Comparison of ENCODE assay signal across 7 cellular contexts in the genomic region with DNA sequence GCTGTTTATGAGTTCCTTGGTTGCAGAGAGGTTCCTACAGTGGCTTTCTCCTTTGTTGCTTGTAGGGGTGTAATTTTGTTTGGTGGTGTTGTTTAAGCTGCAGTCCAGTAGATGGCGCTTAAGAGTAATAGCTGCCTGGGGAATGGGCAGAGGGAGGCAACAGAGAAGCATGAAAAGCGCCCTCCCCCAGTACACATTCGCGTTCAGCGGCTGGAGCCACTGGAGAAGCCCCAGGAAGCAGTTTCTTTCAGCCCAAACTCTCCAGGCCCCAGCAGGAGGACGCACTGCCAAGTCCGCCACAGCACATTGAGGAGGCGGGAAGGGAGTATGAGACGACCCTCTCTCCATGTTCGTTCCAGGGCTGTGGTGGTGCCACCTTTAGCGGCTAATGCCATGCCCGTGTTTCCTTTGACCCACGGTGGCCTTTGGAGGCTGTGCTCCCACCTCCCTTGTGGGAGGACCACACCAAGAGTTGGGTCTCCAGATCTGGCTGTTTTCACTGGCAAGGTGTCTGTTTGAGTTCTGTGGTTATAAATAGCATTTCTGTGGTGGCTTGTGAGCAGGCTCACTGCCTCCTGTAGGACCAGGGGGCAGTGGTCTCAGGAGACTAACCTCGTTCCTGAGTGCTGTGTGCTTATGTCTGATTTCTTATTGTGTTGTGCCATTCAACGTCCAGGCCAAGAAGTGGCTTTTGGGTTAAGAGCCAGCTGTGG.
DNase-seq lines count a peak whose midpoint lies in the region; ATAC-seq and TF ChIP-seq lines count a peak whose summit lies in the region.

No MANE protein-coding gene starts in this region.

- H3K27me3 ChIP-seq in Caco-2 (replicated peaks; ENCODE audit: control insufficient read depth, insufficient read depth, low read length) (no peaks in the 10 kb centered on the region), GM23338 (ENCODE audit: insufficient read depth) (no peaks in the 10 kb centered on the region), PC-9 (ENCODE audit: insufficient read depth, low read depth) (no peaks in the 10 kb centered on the region), dorsolateral prefrontal cortex (no peaks in the 10 kb centered on the region)

- no peaks in the 10 kb centered on the region for H4K20me1 ChIP-seq in GM23338 (replicated peaks; ENCODE audit: insufficient read depth)
- H4K20me1 ChIP-seq in PC-9 (ENCODE audit: insufficient read depth): no peaks in the 10 kb centered on the region

- no TSS peak for BruUV-seq in Caco-2 (replicated peaks; lab: Mats Ljungman, UMichigan)
- BruUV-seq in PC-9 (replicated peaks; lab: Mats Ljungman, UMichigan): no TSS peak

- H3K9me2 ChIP-seq in GM23338 (ENCODE audit: insufficient read depth) (no peaks in the 10 kb centered on the region), PC-9 (ENCODE audit: insufficient read depth) (no peaks in the 10 kb centered on the region)

- no peak overlapping the region for H3K4me3 Mint-ChIP-seq in Caco-2 (ENCODE audit: unreplicated experiment)
- H3K4me3 Mint-ChIP-seq in GM23338: no peak overlapping the region
- no peak overlapping the region for H3K4me3 Mint-ChIP-seq in mesothelial cell of epicardium

- H3K27ac Mint-ChIP-seq in Caco-2 (ENCODE audit: unreplicated experiment) (no peak overlapping the region), GM23338 (no peak overlapping the region; the same call in 1 of the 2 replicates), mesothelial cell of epicardium (peak overlapping the region; percentile 37)

- H3K27ac ChIP-seq in GM23338 (ENCODE audit: low read depth) (no peak overlapping the region), PC-9 (no peak overlapping the region), dorsolateral prefrontal cortex (no peak overlapping the region)

- H3K9me3 ChIP-seq in Caco-2 (no peaks in the 10 kb centered on the region), PC-9 (ENCODE audit: insufficient read depth, low read depth) (no peaks in the 10 kb centered on the region)

- POLR2A ChIA-PET in Caco-2 (lab: Charles Lee): no interaction called here
- POLR2A ChIA-PET in PC-9 (lab: Charles Lee; ENCODE audit: unreplicated experiment): no interaction called here

- H3K79me2 ChIP-seq in GM23338 (replicated peaks; ENCODE audit: insufficient read depth) (no peaks in the 10 kb centered on the region), PC-9 (ENCODE audit: low read depth) (no peaks in the 10 kb centered on the region)

- no peaks in the 10 kb centered on the region for H3F3A ChIP-seq in GM23338 (replicated peaks; ENCODE audit: low read depth)
- H3F3A ChIP-seq in PC-9 (ENCODE audit: insufficient read depth, low read depth): no peaks in the 10 kb centered on the region

- TF ChIP-seq CTCF in Caco-2 (IDR thresholded peaks at IDR 0.05; ENCODE audit: insufficient read depth in 1 of 2, low read depth in 1 of 2, low read length in 1 of 2, severe bottlenecking in 1 of 2, unreplicated experiment in 1 of 2) (peak; percentile 40 to 46), GM23338 (conservative IDR thresholded peaks at IDR 0.05; ENCODE audit: low read depth in 2 of 2) (peak; percentile 89 to 91), PC-9 (conservative IDR thresholded peaks at IDR 0.05) (peak; percentile 65), dorsolateral prefrontal cortex (IDR thresholded peaks at IDR 0.05 in 54 of 56, conservative IDR thresholded peaks at IDR 0.05 in 2 of 56; ENCODE audit: low read depth in 1 of 56, partially characterized antibody in 56 of 56) (peak; percentile 35 to 75 (median 64)), mesothelial cell of epicardium (IDR thresholded peaks at IDR 0.05; ENCODE audit: unreplicated experiment) (peak; percentile 38)

- DNase-seq in Caco-2: peak; percentile 33 to 38
- DNase-seq in GM23338 (ENCODE audit: low spot score): peak; percentile 88
- DNase-seq in PC-9: no peak
- DNase-seq in dorsolateral prefrontal cortex: peak in 1 of 10 donors; percentile 11
- DNase-seq in mesothelial cell of epicardium (ENCODE audit: low spot score in 2 of 2, unreplicated experiment in 2 of 2): no peak
- DNase-seq in mesenteric fat pad (ENCODE audit: low spot score): no peak

- H3K4me3 ChIP-seq in Caco-2 (ENCODE audit: low read depth, low read length): no peak overlapping the region
- H3K4me3 ChIP-seq in GM23338: no peak overlapping the region
- H3K4me3 ChIP-seq in PC-9: no peak overlapping the region
- peak overlapping the region in 5 of 59 donors; percentile 22 to 31 (median 26) for H3K4me3 ChIP-seq in dorsolateral prefrontal cortex

- H3K36me3 Mint-ChIP-seq in Caco-2 (ENCODE audit: insufficient read depth, unreplicated experiment) (peaks cover 19% of the 10 kb centered on the region), GM23338 (ENCODE audit: low read depth) (no peaks in the 10 kb centered on the region), mesothelial cell of epicardium (peaks cover 17% of the 10 kb centered on the region)

- H3K9me3 Mint-ChIP-seq in Caco-2 (ENCODE audit: unreplicated experiment): peaks cover 9% of the 10 kb centered on the region
- no peaks in the 10 kb centered on the region for H3K9me3 Mint-ChIP-seq in GM23338
- H3K9me3 Mint-ChIP-seq in mesothelial cell of epicardium: peaks cover 8% of the 10 kb centered on the region

- H3K4me1 ChIP-seq in Caco-2 (0 out of 2 replicates have a peak, but pooled peaks cover 3% of the 10 kb centered on the region), GM23338 (ENCODE audit: insufficient read depth) (peaks cover 21% of the 10 kb centered on the region), PC-9 (replicated peaks; ENCODE audit: insufficient read depth) (no peaks in the 10 kb centered on the region)

- intact Hi-C loops in Caco-2 (cut with micrococcal nuclease; ENCODE audit: unreplicated experiment): no loop called here
- intact Hi-C loops in PC-9 (cut with micrococcal nuclease; ENCODE audit: unreplicated experiment): no loop called here
- intact Hi-C loops in dorsolateral prefrontal cortex (cut with DNase I): no loop called here

- H2AFZ ChIP-seq in GM23338 (peak overlapping the region; percentile 39; the same call in 1 of the 2 replicates), PC-9 (no peak overlapping the region)

- H3K4me2 ChIP-seq in GM23338: no peak overlapping the region
- no peak overlapping the region for H3K4me2 ChIP-seq in PC-9

- H3K27me3 Mint-ChIP-seq in Caco-2 (ENCODE audit: insufficient read depth, unreplicated experiment) (no peaks in the 10 kb centered on the region), GM23338 (ENCODE audit: insufficient read depth, low read depth, poor library complexity) (peaks cover 7% of the 10 kb centered on the region), mesothelial cell of epicardium (ENCODE audit: low read depth) (no peaks in the 10 kb centered on the region)

- H3K36me3 ChIP-seq in Caco-2 (ENCODE audit: control insufficient read depth, insufficient read depth, low read length): no peaks in the 10 kb centered on the region
- no peaks in the 10 kb centered on the region for H3K36me3 ChIP-seq in GM23338 (ENCODE audit: insufficient read depth)
- no peaks in the 10 kb centered on the region for H3K36me3 ChIP-seq in PC-9 (ENCODE audit: low read depth)

- ATAC-seq in GM23338: peak; percentile 94
- no peak for ATAC-seq in HG03108 (IDR thresholded peaks at IDR 0.05; ENCODE audit: unreplicated experiment)

- H3K4me1 Mint-ChIP-seq in Caco-2 (ENCODE audit: low read depth, unreplicated experiment) (peaks cover 6% of the 10 kb centered on the region), GM23338 (peaks cover 31% of the 10 kb centered on the region), mesothelial cell of epicardium (no peaks in the 10 kb centered on the region)

- CTCF ChIA-PET in Caco-2 (lab: Charles Lee) (interaction anchor here (0.5 to 0.7 kb wide), 2 partner anchors 357 to 890 kb away, joined by 3 to 5 read pairs; no protein-coding TSS in a partner anchor), PC-9 (lab: Charles Lee) (no interaction called here)

TF ChIP-seq in GM23338, 12 proteins besides CTCF, POLR2A, EP300 and RAD21 (continues in another document):
- TF ChIP-seq JUNB (IDR thresholded peaks at IDR 0.05; ENCODE audit: unreplicated experiment): no peak

Comparison
In these comparisons a context has a peak if more than half of its experiments do, and no peak if none do; other contexts are left out.
1. DNase-seq: peak in Caco-2 (2 of 2) and GM23338 (single experiment); none in PC-9 (0 of 2), mesothelial cell of epicardium (0 of 2) and mesenteric fat pad (single experiment).
2. CTCF ChIP-seq: peak in every context shown above with its lines; median percentile 90 in GM23338; 65 in PC-9; 64 in dorsolateral prefrontal cortex; 43 in Caco-2; 38 in mesothelial cell of epicardium.